In genomic region chr11:64870893-64871849, GRCh38 we compare ENCODE assay signal across 7 cellular contexts. TPM values are rescaled to one million over a fixed set of nuclear protein-coding genes. Genes with fewer than 3 reads are reported as not detected.
DNase-seq lines count a peak whose midpoint lies in the region; ATAC-seq, FAIRE-seq and TF ChIP-seq lines count a peak whose summit lies in the region.

No MANE protein-coding gene starts in this region.

- peaks cover 31% of the 10 kb centered on the region; the same call in 1 of the 2 replicates for H3K36me3 ChIP-seq in HUES64 (ENCODE audit: insufficient read depth, low read length)
- H3K36me3 ChIP-seq in left lung, result peaks cover 0 to 69% of the 10 kb centered on the region in 2 donors
- H3K36me3 ChIP-seq in stomach, result peaks cover 30 to 53% (median 40%) of the 10 kb centered on the region in 4 donors

- no peak overlapping the region for H3K4me3 ChIP-seq in HUES64 (ENCODE audit: low read length)
- H3K4me3 ChIP-seq in left lung, result peak overlapping the region in 1 of 2 donors; percentile 31
- H3K4me3 ChIP-seq in stomach, result peak overlapping the region; percentile 2 to 37 (median 14)

- no peak for FAIRE-seq in HTR-8/SVneo (lab: Jason Lieb, UNC)

- H3K27me3 ChIP-seq in HUES64 (ENCODE audit: insufficient read depth, low read length), result no peaks in the 10 kb centered on the region
- no peaks in the 10 kb centered on the region for H3K27me3 ChIP-seq in left lung
- H3K27me3 ChIP-seq in stomach, result no peaks in the 10 kb centered on the region

- peaks cover 11% of the 10 kb centered on the region; the same call in 1 of the 2 replicates for H3K4me1 ChIP-seq in HUES64 (ENCODE audit: insufficient read depth, low read length)
- H3K4me1 ChIP-seq in left lung, result peaks cover 48 to 100% of the 10 kb centered on the region in 2 donors
- peaks cover 73 to 99% (median 90%) of the 10 kb centered on the region in 4 donors for H3K4me1 ChIP-seq in stomach

- intact Hi-C loops in left lung (cut with DNase I) (no loop called here), stomach (cut with DNase I; ENCODE audit: low total_unique reads) (no loop called here)

- no peak for TF ChIP-seq EP300 in stomach (IDR thresholded peaks at IDR 0.05)

- ATAC-seq in left lung (no peak), HG03025 (IDR thresholded peaks at IDR 0.05; ENCODE audit: low FRiP score, unreplicated experiment) (no peak)

- WGBS in HUES64, result 91% methylated on average over 23 of the region's 24 CpGs
- WGBS in adipose tissue, 3 donors, result 46 to 67% (median 50%) methylated on average over 24 of the region's 24 CpGs
- 32 to 48% (median 44%) methylated on average over 14 to 24 of the region's 24 CpGs for WGBS in stomach, 5 donors

- TF ChIP-seq CTCF in left lung (IDR thresholded peaks at IDR 0.05), result no peak
- no peak for TF ChIP-seq CTCF in stomach (IDR thresholded peaks at IDR 0.05)

- H3K9me3 ChIP-seq in HUES64 (ENCODE audit: insufficient read depth, low read depth, low read length), result no peaks in the 10 kb centered on the region
- H3K9me3 ChIP-seq in left lung, result no peaks in the 10 kb centered on the region
- H3K9me3 ChIP-seq in stomach, result no peaks in the 10 kb centered on the region

- TF ChIP-seq POLR2A in stomach (IDR thresholded peaks at IDR 0.05), result no peak

- H3K27ac ChIP-seq in HUES64 (ENCODE audit: low read depth, low read length) (no peak overlapping the region; the same call in 1 of the 2 replicates), adipose tissue (ENCODE audit: low read depth, low read length) (peak overlapping the region; percentile 7), left lung (peak overlapping the region; percentile 86 to 90), stomach (peak overlapping the region; percentile 28 to 94 (median 92))

- 0 out of 2 replicates have a peak overlapping the region, but pooled peaks have one; percentile 24 for H3K9ac ChIP-seq in HUES64 (ENCODE audit: low read depth, low read length)

- DNase-seq in left lung (peak in 1 of 2 donors; percentile 74), stomach (no peak), HTR-8/SVneo (ENCODE audit: insufficient read length, low spot score) (no peak), SW480 (ENCODE audit: low spot score) (no peak)

RNA-seq across cellular contexts. Expression of gene EHD1, which starts 7.2 kb away (rescaled TPM):
- 20.5 TPM for polyA plus RNA-seq in HUES64 (2013, experiment 1 of 2)
- polyA plus RNA-seq in HUES64 (2013, experiment 2 of 2), result 19.7 TPM
- polyA plus RNA-seq in adipose tissue (10 to 100 TPM; 10.3 to 68.5 (median 22.9) TPM), stomach (10 to 100 TPM; 17.9 to 24.6 (median 19.4) TPM)
- total RNA-seq in left lung (100 to 1,000 TPM in 1 of 2 donors, 10 to 100 TPM in 1; 73.0 to 153 TPM), stomach (100 to 1,000 TPM in 2 of 5 donors, 10 to 100 TPM in 3; 23.3 to 160 (median 56.2) TPM)

RNA-seq across cellular contexts. Expression of gene CDC42BPG, which starts 26.7 kb away (rescaled TPM):
- polyA plus RNA-seq in HUES64 (2013, experiment 1 of 2), result 4.0 TPM
- 4.4 TPM for polyA plus RNA-seq in HUES64 (2013, experiment 2 of 2)
- polyA plus RNA-seq in adipose tissue, result 1 to 10 TPM in 2 of 3 donors, under 1 TPM in 1; 0.90 to 9.7 (median 1.4) TPM
- 10 to 100 TPM; 18.0 to 25.9 TPM for total RNA-seq in left lung
- total RNA-seq in stomach, result 10 to 100 TPM; 10.3 to 66.5 (median 53.3) TPM
- polyA plus RNA-seq in stomach, result 10 to 100 TPM in 2 of 3 donors, 1 to 10 TPM in 1; 8.9 to 20.0 (median 10.9) TPM

RNA-seq across cellular contexts. Expression of gene ATG2A, which starts 45.8 kb away (rescaled TPM):
- polyA plus RNA-seq in HUES64 (2013, experiment 1 of 2), result 8.8 TPM
- polyA plus RNA-seq in HUES64 (2013, experiment 2 of 2), result 8.9 TPM
- polyA plus RNA-seq in adipose tissue (10 to 100 TPM; 12.4 to 14.7 (median 14.5) TPM), stomach (10 to 100 TPM; 12.2 to 18.7 (median 16.3) TPM)
- total RNA-seq in left lung (10 to 100 TPM; 21.9 to 23.5 TPM), stomach (10 to 100 TPM; 14.3 to 77.6 (median 46.1) TPM)

RNA-seq across cellular contexts. Expression of gene PPP2R5B, which starts 53.3 kb away (rescaled TPM):
- polyA plus RNA-seq in HUES64 (2013, experiment 1 of 2), result 3.0 TPM
- 5.3 TPM for polyA plus RNA-seq in HUES64 (2013, experiment 2 of 2)
- 10 to 100 TPM in 2 of 3 donors, 1 to 10 TPM in 1; 10.0 to 17.9 (median 13.0) TPM for polyA plus RNA-seq in adipose tissue
- total RNA-seq in left lung, result 10 to 100 TPM; 24.4 to 29.9 TPM
- total RNA-seq in stomach, result 10 to 100 TPM in 4 of 5 donors, 1 to 10 TPM in 1; 6.6 to 75.6 (median 25.7) TPM
- 10 to 100 TPM in 2 of 3 donors, 1 to 10 TPM in 1; 9.8 to 13.8 (median 12.3) TPM for polyA plus RNA-seq in stomach
